Comparison of ENCODE assay signal across 19 cellular contexts in the genomic region with DNA sequence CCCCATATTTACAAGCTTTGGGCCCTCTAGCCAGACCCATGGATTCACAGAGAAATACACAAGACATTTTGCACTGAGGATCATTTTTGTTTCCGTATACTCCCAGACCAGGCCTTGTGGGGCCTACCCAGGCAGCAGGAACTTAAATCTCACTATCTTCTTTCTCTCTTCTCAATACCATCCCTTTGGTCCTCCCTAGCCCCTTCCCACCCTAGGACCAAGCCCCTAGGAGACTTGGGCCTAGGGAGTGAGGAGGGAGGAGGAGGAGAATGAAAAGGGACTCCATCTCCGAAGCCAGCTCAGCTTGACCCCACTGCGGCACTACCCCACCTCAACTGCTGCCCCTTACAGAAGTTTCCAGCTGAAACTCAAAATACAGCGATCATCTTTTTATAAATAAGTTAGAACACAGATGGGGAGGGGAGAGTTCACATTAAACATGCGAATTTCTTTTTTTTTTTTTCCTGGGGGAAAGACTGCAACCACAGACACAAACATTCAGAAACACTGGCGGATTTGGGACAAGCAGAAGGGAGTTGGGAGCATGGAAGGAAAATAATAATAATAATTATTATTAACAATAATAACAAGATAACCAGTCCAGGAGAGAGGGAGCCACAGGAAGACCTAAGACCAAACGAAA. TPM values are rescaled to one million over a fixed set of nuclear protein-coding genes. Genes with fewer than 3 reads are reported as not detected.
DNase-seq lines count a peak whose midpoint lies in the region; ATAC-seq and TF ChIP-seq lines count a peak whose summit lies in the region.
"Had no signal": no experiment of that assay in that cellular context is flagged by ENCODE, and none has a peak within 500 bp of the region (broad histone marks: within the 10 kb centered on the region; RNA-seq: fewer than 3 reads in every experiment).

No MANE protein-coding gene starts in this region.

- peaks cover 4% of the 10 kb centered on the region for H3F3A ChIP-seq in SK-N-SH (replicated peaks; ENCODE audit: insufficient read depth)

- no peak for ATAC-seq in SK-N-SH treated with all-trans-retinoic acid at 6 μM for 48 hours
- ATAC-seq in HG03521 (IDR thresholded peaks at IDR 0.05; ENCODE audit: unreplicated experiment), result no peak
- ATAC-seq in body of pancreas, result no peak
- ATAC-seq: foreskin keratinocyte had no signal

- H3K4me1 ChIP-seq in SK-N-SH (ENCODE audit: control insufficient read depth in 1 of 2, insufficient read depth in 2 of 2, low read depth in 1 of 2, low read length in 1 of 2) (0 out of 4 replicates have a peak, but pooled peaks cover 0 to 4% of the 10 kb centered on the region in 2 experiments), colonic mucosa (no peaks in the 10 kb centered on the region), mucosa of stomach (ENCODE audit: control insufficient read depth, insufficient read depth, low read length) (peaks cover 14% of the 10 kb centered on the region), transverse colon (peaks cover 0 to 83% (median 32%) of the 10 kb centered on the region in 4 donors), body of pancreas (peaks cover 17% of the 10 kb centered on the region)
- H3K4me1 ChIP-seq: foreskin keratinocyte had no signal

- no peak for TF ChIP-seq RAD21 in SK-N-SH (IDR thresholded peaks at IDR 0.05; ENCODE audit: low read length)

- TF ChIP-seq CTCF in SK-N-SH (IDR thresholded peaks at IDR 0.05) (no peak), colonic mucosa (IDR thresholded peaks at IDR 0.05) (no peak), transverse colon (IDR thresholded peaks at IDR 0.05) (no peak), body of pancreas (IDR thresholded peaks at IDR 0.05) (no peak)

- POLR2A ChIA-PET in SK-N-SH (lab: Yijun Ruan, JAX), result no interaction called here

- H3K9me2 ChIP-seq in SK-N-SH, result no peaks in the 10 kb centered on the region

- in situ Hi-C loops in transverse colon (cut with MboI; ENCODE audit: low pct_ligation_motif_present in 1 of 4, low pct_unique_long_range_greater_than_20kb in 1 of 4, low sequenced_read_pairs in 3 of 4), result loop anchor here in 2 of 4 donors (5.0 to 10.0 kb wide), 3 partner anchors 97 to 247 kb away; no protein-coding TSS in a partner anchor

- 46% methylated on average over 7 of the region's 7 CpGs for WGBS in SK-N-SH (ENCODE audit: low lambda C conversion rate)
- 52 to 53% methylated on average over 4 to 7 of the region's 7 CpGs for WGBS in transverse colon (ENCODE audit: low coverage in 1 of 2), 2 donors
- 71 to 72% methylated on average over 7 of the region's 7 CpGs for WGBS in body of pancreas, 2 donors

- no peak overlapping the region for H3K4me2 ChIP-seq in SK-N-SH

- peaks cover 98% of the 10 kb centered on the region for H3K27me3 ChIP-seq in SK-N-SH (ENCODE audit: insufficient read depth)
- H3K27me3 ChIP-seq in colonic mucosa, result no peaks in the 10 kb centered on the region
- H3K27me3 ChIP-seq in mucosa of stomach (ENCODE audit: control insufficient read depth, insufficient read depth, low read length), result peaks cover 95% of the 10 kb centered on the region
- H3K27me3 ChIP-seq in transverse colon, result peaks cover 5% of the 10 kb centered on the region
- peaks cover 0 to 43% of the 10 kb centered on the region in 2 donors for H3K27me3 ChIP-seq in body of pancreas
- H3K27me3 ChIP-seq: ascending aorta, SJSA1 had no signal

- CTCF ChIA-PET in SK-N-SH (lab: Yijun Ruan, JAX), result interaction anchor here (0.6 to 1.9 kb wide), 5 partner anchors 22 to 287 kb away, joined by 3 to 15 read pairs (median 4); no protein-coding TSS in a partner anchor

- H3K36me3 ChIP-seq in SK-N-SH (replicated peaks in 1 of 2; ENCODE audit: control insufficient read depth in 1 of 2, insufficient read depth in 2 of 2, low read length in 1 of 2) (no peaks in the 10 kb centered on the region), colonic mucosa (peaks cover 8% of the 10 kb centered on the region), mucosa of stomach (ENCODE audit: control insufficient read depth, insufficient read depth, low read length) (no peaks in the 10 kb centered on the region), transverse colon (peaks cover 0 to 5% (median 0%) of the 10 kb centered on the region in 4 donors), body of pancreas (replicated peaks in 1 of 2; ENCODE audit: insufficient read depth in 1 of 2, low read depth in 2 of 2) (no peaks in the 10 kb centered on the region)

- H3K4me3 ChIP-seq in SK-N-SH (ENCODE audit: low read depth in 2 of 2, low read length in 1 of 2) (no peak overlapping the region), colonic mucosa (peak overlapping the region; percentile 27), mucosa of stomach (ENCODE audit: low read length) (no peak overlapping the region), transverse colon (peak overlapping the region; percentile 4 to 64 (median 37)), body of pancreas (no peak overlapping the region)
- H3K4me3 ChIP-seq: SJSA1 had no signal

- no peak for TF ChIP-seq EP300 in SK-N-SH (IDR thresholded peaks at IDR 0.05; ENCODE audit: borderline replicate concordance in 1 of 2, low read depth in 1 of 2, low read length in 1 of 2)
- TF ChIP-seq EP300 in transverse colon (IDR thresholded peaks at IDR 0.05; ENCODE audit: low read depth), result no peak

- no peak overlapping the region for H2AFZ ChIP-seq in SK-N-SH (ENCODE audit: low read depth)

- H3K27ac ChIP-seq in SK-N-SH (ENCODE audit: low read depth in 2 of 2, low read length in 1 of 2) (no peak overlapping the region), colonic mucosa (peak overlapping the region; percentile 88), transverse colon (peak overlapping the region; percentile 89 to 95 (median 92)), body of pancreas (peak overlapping the region in 2 of 4 donors; percentile 5 to 26)
- H3K27ac ChIP-seq: 22Rv1, ascending aorta, foreskin keratinocyte, SJSA1 had no signal

- intact Hi-C loops in colonic mucosa (cut with DNase I), result no loop called here
- intact Hi-C loops in transverse colon (cut with DNase I; ENCODE audit: low total_unique reads), result no loop called here
- intact Hi-C loops in body of pancreas (cut with DNase I), result no loop called here

- H3K9me3 ChIP-seq in SK-N-SH, result no peaks in the 10 kb centered on the region
- H3K9me3 ChIP-seq in colonic mucosa, result no peaks in the 10 kb centered on the region
- no peaks in the 10 kb centered on the region for H3K9me3 ChIP-seq in mucosa of stomach (ENCODE audit: control insufficient read depth, low read length)
- H3K9me3 ChIP-seq in transverse colon, result no peaks in the 10 kb centered on the region
- H3K9me3 ChIP-seq in body of pancreas, result no peaks in the 10 kb centered on the region
- H3K9me3 ChIP-seq: ascending aorta, SJSA1 had no signal

- no peak for DNase-seq in SK-N-SH
- DNase-seq in colonic mucosa, result no peak
- no peak for DNase-seq in transverse colon
- no peak for DNase-seq in Kasumi-1 (lab: John Stamatoyannopoulos, UW)
- DNase-seq in body of pancreas, result no peak
- DNase-seq: activated CD8-positive, alpha-beta T cell treated with anti-CD3 and anti-CD28 coated beads, Interleukin-2, amount 10 ng/mL, durations not matched to agents 7 days and 5 days; COR-L47; foreskin keratinocyte; GF-D8; mammary epithelial cell; NCI-H146; NCI-H510A treated with DMSO at 0.1 percent for 48 hours had no signal

- TF ChIP-seq POLR2A in transverse colon (IDR thresholded peaks at IDR 0.05) (no peak), body of pancreas (IDR thresholded peaks at IDR 0.05) (no peak)

- no peaks in the 10 kb centered on the region for H4K20me1 ChIP-seq in SK-N-SH (ENCODE audit: insufficient read depth)

- H3K79me2 ChIP-seq in SK-N-SH (ENCODE audit: insufficient read depth), result no peaks in the 10 kb centered on the region

- H3K9ac ChIP-seq in SK-N-SH (no peak overlapping the region), colonic mucosa (ENCODE audit: low read depth in 2 of 2, low read length in 2 of 2) (peak overlapping the region; percentile 67 to 80), mucosa of stomach (ENCODE audit: low read length) (peak overlapping the region; percentile 5)

TF ChIP-seq in SK-N-SH, 30 proteins besides CTCF, POLR2A, EP300 and RAD21:
- TF ChIP-seq TEAD4 (IDR thresholded peaks at IDR 0.05; ENCODE audit: borderline replicate concordance, insufficient read depth), result no peak
- TF ChIP-seq NFIC (IDR thresholded peaks at IDR 0.05; ENCODE audit: borderline replicate concordance), result no peak
- TF ChIP-seq FOSL2 (IDR thresholded peaks at IDR 0.05; ENCODE audit: borderline replicate concordance, low read depth), result no peak

RNA-seq across cellular contexts. Expression of a gene that starts 1.5 kb away (rescaled TPM):
- 0.10 and 0.46 TPM in 2 replicates for polyA plus RNA-seq in SK-N-SH (2012; rRNA removed)
- 0.16 and 0.17 TPM in 2 replicates for polyA plus RNA-seq in SK-N-SH (2012; cell fraction: cytosol; rRNA removed)
- polyA plus RNA-seq in SK-N-SH (2012; cell fraction: nucleus; rRNA removed), result 0.64 and 1.1 TPM in 2 replicates
- total RNA-seq in colonic mucosa (10 to 100 TPM; 17.4 to 31.8 TPM), transverse colon (10 to 100 TPM; 25.7 to 57.1 (median 34.9) TPM), body of pancreas (1 to 10 TPM in 1 of 2 donors, not detected in 1; 2.9 TPM)

RNA-seq across cellular contexts. Expression of a gene that starts 2.0 kb away (rescaled TPM):
- polyA plus RNA-seq in SK-N-SH (2012; rRNA removed), result not detected in 2 replicates
- 0.01 TPM in 1 of 2 replicates, not detected in the other for polyA plus RNA-seq in SK-N-SH (2012; cell fraction: cytosol; rRNA removed)
- not detected in 2 replicates for polyA plus RNA-seq in SK-N-SH (2012; cell fraction: nucleus; rRNA removed)
- 10 to 100 TPM; 11.0 to 22.7 TPM for total RNA-seq in colonic mucosa
- total RNA-seq in transverse colon, result 10 to 100 TPM; 10.5 to 35.4 (median 18.7) TPM
- total RNA-seq in body of pancreas, result under 1 TPM in 1 of 2 donors, not detected in 1; 0.99 TPM
- total RNA-seq: activated CD8-positive, alpha-beta T cell treated with anti-CD3 and anti-CD28 coated beads, Interleukin-2, amount 10 ng/mL, durations not matched to agents 7 days and 5 days; foreskin keratinocyte; mammary epithelial cell; osteoblast had no signal
- polyA plus RNA-seq: foreskin keratinocyte, mammary epithelial cell had no signal

RNA-seq across cellular contexts. Expression of a gene that starts 13.2 kb away (rescaled TPM):
- not detected in 2 replicates for polyA plus RNA-seq in SK-N-SH (2012; rRNA removed)
- polyA plus RNA-seq in SK-N-SH (2012; cell fraction: cytosol; rRNA removed), result not detected in 2 replicates
- polyA plus RNA-seq in SK-N-SH (2012; cell fraction: nucleus; rRNA removed), result not detected in 2 replicates
- total RNA-seq in colonic mucosa (10 to 100 TPM; 30.0 to 71.0 TPM), transverse colon (10 to 100 TPM; 42.7 to 78.4 (median 62.5) TPM), body of pancreas (1 to 10 TPM; 2.1 to 2.6 TPM)
- total RNA-seq: activated CD8-positive, alpha-beta T cell treated with anti-CD3 and anti-CD28 coated beads, Interleukin-2, amount 10 ng/mL, durations not matched to agents 7 days and 5 days; foreskin keratinocyte had no signal
- polyA plus RNA-seq: foreskin keratinocyte had no signal

RNA-seq across cellular contexts. Expression of a gene that starts 13.4 kb away (rescaled TPM):
- polyA plus RNA-seq in SK-N-SH (2012; rRNA removed), result 0.03 TPM in 2 replicates
- 0.03 TPM in 2 replicates for polyA plus RNA-seq in SK-N-SH (2012; cell fraction: cytosol; rRNA removed)
- 0.04 and 0.05 TPM in 2 replicates for polyA plus RNA-seq in SK-N-SH (2012; cell fraction: nucleus; rRNA removed)
- total RNA-seq in colonic mucosa (1 to 10 TPM; 2.5 to 4.7 TPM), transverse colon (1 to 10 TPM in 3 of 4 donors, not detected in 1; 1.9 to 4.8 (median 2.0) TPM), body of pancreas (1 to 10 TPM in 1 of 2 donors, under 1 TPM in 1; 0.26 to 2.3 TPM)

RNA-seq across cellular contexts. Expression of a gene that starts 19.3 kb away (rescaled TPM):
- not detected in 2 replicates for polyA plus RNA-seq in SK-N-SH (2012; rRNA removed)
- polyA plus RNA-seq in SK-N-SH (2012; cell fraction: cytosol; rRNA removed), result not detected in 2 replicates
- polyA plus RNA-seq in SK-N-SH (2012; cell fraction: nucleus; rRNA removed), result not detected in 2 replicates
- 10 to 100 TPM; 25.9 to 31.4 TPM for total RNA-seq in colonic mucosa
- 10 to 100 TPM in 3 of 4 donors, not detected in 1; 11.2 to 20.9 (median 16.7) TPM for total RNA-seq in transverse colon
- under 1 TPM in 1 of 2 donors, not detected in 1; 0.52 TPM for total RNA-seq in body of pancreas
- total RNA-seq: mammary epithelial cell had no signal

Comparison
In these comparisons a context has a peak if more than half of its experiments do, and no peak if none do; other contexts are left out.
1. H3K27ac ChIP-seq: peak in colonic mucosa (single experiment) and transverse colon (4 of 4); none in SK-N-SH (0 of 2).
2. H3K4me3 ChIP-seq: peak in colonic mucosa (single experiment) and transverse colon (4 of 4); none in SK-N-SH (0 of 2), mucosa of stomach (single experiment) and body of pancreas (0 of 2).
3. RNA of a gene that starts 1.5 kb away (total RNA-seq): 25.7 to 57.1 TPM in transverse colon and 17.4 to 31.8 TPM in colonic mucosa; 2.9 TPM in body of pancreas; every median in the first group is over 4 times any median in the second.
4. RNA of a gene that starts 2.0 kb away (total RNA-seq): 10.5 to 35.4 TPM in transverse colon and 11.0 to 22.7 TPM in colonic mucosa; 0.99 TPM in body of pancreas; every median in the first group is over 4 times any median in the second.
5. RNA of a gene that starts 13.2 kb away (total RNA-seq): 42.7 to 78.4 TPM in transverse colon and 30.0 to 71.0 TPM in colonic mucosa; 2.1 to 2.6 TPM in body of pancreas; every median in the first group is over 4 times any median in the second.